ENCODE assay signal across 8 cellular contexts in genomic region chr16:46658925-46659324, GRCh38. TPM values are rescaled to one million over a fixed set of nuclear protein-coding genes. Genes with fewer than 3 reads are reported as not detected.
DNase-seq lines count a peak whose midpoint lies in the region; ATAC-seq lines count a peak whose summit lies in the region.

No MANE protein-coding gene starts in this region.

- H3K4me1 Mint-ChIP-seq in activated CD8-positive, alpha-beta T cell treated with anti-CD3 and anti-CD28 coated beads, Interleukin-2, amount 10 ng/mL, durations not matched to agents 7 days and 5 days (ENCODE audit: low read depth) = peaks cover 15% of the 10 kb centered on the region

- H3K27me3 Mint-ChIP-seq in activated CD8-positive, alpha-beta T cell treated with anti-CD3 and anti-CD28 coated beads, Interleukin-2, amount 10 ng/mL, durations not matched to agents 7 days and 5 days (ENCODE audit: low read depth) = no peaks in the 10 kb centered on the region

- no peak overlapping the region for H3K4me3 Mint-ChIP-seq in activated CD8-positive, alpha-beta T cell treated with anti-CD3 and anti-CD28 coated beads, Interleukin-2, amount 10 ng/mL, durations not matched to agents 7 days and 5 days

- H3K27ac Mint-ChIP-seq in activated CD8-positive, alpha-beta T cell treated with anti-CD3 and anti-CD28 coated beads, Interleukin-2, amount 10 ng/mL, durations not matched to agents 7 days and 5 days = peak overlapping the region; percentile 64

- POLR2A ChIA-PET in activated CD8-positive, alpha-beta T cell treated with anti-CD3 and anti-CD28 coated beads, Interleukin-2, amount 10 ng/mL, durations not matched to agents 7 days and 5 days (lab: Charles Lee) = interaction anchor here (0.7 to 1.0 kb wide), 2 partner anchors 10 to 926 kb away, joined by 3 to 5 read pairs; no protein-coding TSS in a partner anchor

- H3K9me3 Mint-ChIP-seq in activated CD8-positive, alpha-beta T cell treated with anti-CD3 and anti-CD28 coated beads, Interleukin-2, amount 10 ng/mL, durations not matched to agents 7 days and 5 days (ENCODE audit: insufficient read depth) = no peaks in the 10 kb centered on the region

- ATAC-seq in GM19452 (IDR thresholded peaks at IDR 0.05; ENCODE audit: unreplicated experiment) (peak; percentile 96), HG03442 (IDR thresholded peaks at IDR 0.05; ENCODE audit: unreplicated experiment) (peak; percentile 90)
- ATAC-seq in activated CD8-positive, alpha-beta T cell treated with anti-CD3 and anti-CD28 coated beads, Interleukin-2, amount 10 ng/mL, durations not matched to agents 7 days and 5 days = peak; percentile 71

- CTCF ChIA-PET in activated CD8-positive, alpha-beta T cell treated with anti-CD3 and anti-CD28 coated beads, Interleukin-2, amount 10 ng/mL, durations not matched to agents 7 days and 5 days (lab: Charles Lee) = interaction anchor here (4.1 kb wide), 1 partner anchor 15 kb away, joined by 20 read pairs; no protein-coding TSS in a partner anchor

- peaks cover 39% of the 10 kb centered on the region for H3K36me3 Mint-ChIP-seq in activated CD8-positive, alpha-beta T cell treated with anti-CD3 and anti-CD28 coated beads, Interleukin-2, amount 10 ng/mL, durations not matched to agents 7 days and 5 days (ENCODE audit: low read depth)

- DNase-seq in GF-D8 (lab: John Stamatoyannopoulos, UW) = peak; percentile 98
- DNase-seq in activated CD8-positive, alpha-beta T cell treated with anti-CD3 and anti-CD28 coated beads, Interleukin-2, amount 10 ng/mL, durations not matched to agents 7 days and 5 days = peak; percentile 28
- DNase-seq in stimulated activated CD4-positive, alpha-beta T cell treated with anti-CD3 and anti-CD28 coated beads, Interleukin-4, amount 100 ng/mL, for 24 hours = peak; percentile 4
- DNase-seq in NCI-H146 treated with DMSO at 0.1 percent for 48 hours (lab: John Stamatoyannopoulos, UW; ENCODE audit: unreplicated experiment) = no peak
- no peak for DNase-seq in HK-2 (ENCODE audit: unreplicated experiment)
- no peak for DNase-seq in DMS153 (lab: John Stamatoyannopoulos, UW)

RNA-seq across cellular contexts. Expression of gene VPS35, which starts 30.1 kb away (rescaled TPM):
- 10 to 100 TPM; 72.9 to 76.1 TPM for total RNA-seq in activated CD8-positive, alpha-beta T cell treated with anti-CD3 and anti-CD28 coated beads, Interleukin-2, amount 10 ng/mL, durations not matched to agents 7 days and 5 days

RNA-seq across cellular contexts. Expression of gene ORC6, which starts 30.5 kb away (rescaled TPM):
- total RNA-seq in activated CD8-positive, alpha-beta T cell treated with anti-CD3 and anti-CD28 coated beads, Interleukin-2, amount 10 ng/mL, durations not matched to agents 7 days and 5 days = 10 to 100 TPM; 44.4 to 48.1 TPM

RNA-seq across cellular contexts. Expression of gene SHCBP1, which starts 37.7 kb away (rescaled TPM):
- 10 to 100 TPM; 54.7 to 60.2 TPM for total RNA-seq in activated CD8-positive, alpha-beta T cell treated with anti-CD3 and anti-CD28 coated beads, Interleukin-2, amount 10 ng/mL, durations not matched to agents 7 days and 5 days

Comparison
In these comparisons a context has a peak if more than half of its experiments do, and no peak if none do; other contexts are left out.
1. DNase-seq: peak in GF-D8 (single experiment), activated CD8-positive, alpha-beta T cell treated with anti-CD3 and anti-CD28 coated beads, Interleukin-2, amount 10 ng/mL, durations not matched to agents 7 days and 5 days (single experiment) and stimulated activated CD4-positive, alpha-beta T cell treated with anti-CD3 and anti-CD28 coated beads, Interleukin-4, amount 100 ng/mL, for 24 hours (single experiment); none in NCI-H146 treated with DMSO at 0.1 percent for 48 hours (single experiment), HK-2 (single experiment) and DMS153 (single experiment).
2. Peak in every context shown above with its lines, with median percentiles within 50 percentile points of each other: ATAC-seq.